Comparison of ENCODE assay signal across 8 cellular contexts in genomic region chrX:69538321-69538876, GRCh38.
A peak's percentile ranks its signal among the peaks of the same experiment; 100 is the strongest.
DNase-seq lines count a peak whose midpoint lies in the region; ATAC-seq and TF ChIP-seq lines count a peak whose summit lies in the region.

No MANE protein-coding gene starts in this region.

- ATAC-seq in HG02571 (IDR thresholded peaks at IDR 0.05; ENCODE audit: unreplicated experiment): peak; percentile 79

- H3K4me1 ChIP-seq in mucosa of rectum (ENCODE audit: control insufficient read depth in 2 of 2, insufficient read depth in 2 of 2, low read length in 2 of 2): no peaks in the 10 kb centered on the region

- H3K9me3 ChIP-seq in mucosa of rectum (ENCODE audit: control insufficient read depth in 2 of 2, low read length in 2 of 2): no peaks in the 10 kb centered on the region

- peak overlapping the region; percentile 49 to 56 for H3K4me3 ChIP-seq in mucosa of rectum (ENCODE audit: low read length in 2 of 2)

- H3K27me3 ChIP-seq in mucosa of rectum (ENCODE audit: control insufficient read depth in 2 of 2, insufficient read depth in 2 of 2, low read length in 2 of 2): peaks cover 4 to 8% of the 10 kb centered on the region in 2 donors

- H3K27ac ChIP-seq in mucosa of rectum (ENCODE audit: low read depth in 2 of 2, low read length in 2 of 2): no peak overlapping the region

- DNase-seq in NCI-H226 (peak; percentile 5), epidermal melanocyte (ENCODE audit: insufficient read length, low spot score) (peak; percentile 62), NCI-H1092 treated with DMSO at 0.1 percent for 48 hours (lab: John Stamatoyannopoulos, UW) (no peak)
- DNase-seq in activated CD8-positive, alpha-beta memory T cell treated with anti-CD3 and anti-CD28 coated beads, Interleukin-2, amount 50 U/mL, for 48 hours: peak; percentile 91
- peak; percentile 83 for DNase-seq in stimulated activated CD8-positive, alpha-beta memory T cell treated with anti-CD3 and anti-CD28 coated beads, Interleukin-4, amount 100 ng/mL, for 48 hours

- H3K36me3 ChIP-seq in mucosa of rectum (ENCODE audit: control insufficient read depth in 2 of 2, insufficient read depth in 2 of 2, low read length in 2 of 2): no peaks in the 10 kb centered on the region

- H3K9ac ChIP-seq in mucosa of rectum (ENCODE audit: low read depth in 1 of 2, low read length in 2 of 2): peak overlapping the region; percentile 20 to 24

- peak; percentile 67 for TF ChIP-seq CTCF in GM12872 (IDR thresholded peaks at IDR 0.05; ENCODE audit: insufficient read depth, low read depth, low read length)
